1 cellular context compared by ENCODE assay signal in the genomic region with DNA sequence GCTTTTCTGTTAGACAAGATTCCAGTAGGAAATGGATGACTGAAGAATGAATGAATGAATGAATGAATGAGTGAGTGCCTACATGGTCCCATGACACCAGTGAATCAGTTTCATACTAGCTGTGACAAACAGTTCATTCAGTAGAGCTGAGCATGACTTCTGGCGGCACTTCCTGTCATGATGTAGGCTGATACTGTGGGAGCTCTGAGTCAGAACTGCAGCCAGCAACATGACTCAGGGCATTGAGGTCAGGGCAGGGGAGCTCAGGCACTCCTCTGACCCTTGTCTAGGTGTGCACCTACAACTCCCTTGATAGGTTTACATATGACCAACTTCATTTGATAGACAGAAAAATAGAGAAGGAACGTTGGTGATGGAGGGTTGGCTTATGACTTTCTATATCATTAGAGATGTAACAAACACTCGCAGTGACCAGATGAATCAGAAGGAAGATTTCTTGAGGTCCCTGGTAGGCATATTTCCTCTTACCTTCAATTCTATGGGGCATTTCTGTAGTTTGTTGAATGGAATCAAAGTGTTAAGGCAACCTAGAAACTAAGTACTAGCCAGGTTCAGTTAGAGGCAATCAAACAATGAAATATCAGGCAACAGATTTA.
TF ChIP-seq lines count a peak whose summit lies in the region.

No MANE protein-coding gene starts in this region.

TF ChIP-seq in HepG2, 621 proteins besides CTCF, POLR2A, EP300 and RAD21 (continued from another document and continues in another):
- TF ChIP-seq EZH2 (conservative IDR thresholded peaks at IDR 0.05; ENCODE audit: low read depth, low read length) (no peak), NFKB2 (CRISPR knock-in tag; IDR thresholded peaks at IDR 0.05; ENCODE audit: borderline replicate concordance) (no peak), ZNF230 (CRISPR knock-in tag; IDR thresholded peaks at IDR 0.05) (no peak), SKIL (CRISPR knock-in tag; IDR thresholded peaks at IDR 0.05; ENCODE audit: borderline replicate concordance) (no peak), ZSCAN20 (CRISPR knock-in tag; IDR thresholded peaks at IDR 0.05; ENCODE audit: borderline replicate concordance) (no peak), NR3C1 (CRISPR knock-in tag; IDR thresholded peaks at IDR 0.05) (no peak), ZNF766 (CRISPR knock-in tag; IDR thresholded peaks at IDR 0.05; ENCODE audit: borderline replicate concordance) (no peak), MTA1 (CRISPR knock-in tag; IDR thresholded peaks at IDR 0.05; ENCODE audit: borderline replicate concordance) (no peak), ZFX (CRISPR knock-in tag; IDR thresholded peaks at IDR 0.05; ENCODE audit: low read depth) (no peak), ZUFSP (CRISPR knock-in tag; IDR thresholded peaks at IDR 0.05; ENCODE audit: borderline replicate concordance) (no peak), ZNF652 (CRISPR knock-in tag; IDR thresholded peaks at IDR 0.05; ENCODE audit: borderline replicate concordance, low read depth) (peak; percentile 51; the same call in 1 of the 2 replicates), NBN (conservative IDR thresholded peaks at IDR 0.05) (no peak), AHDC1 (CRISPR knock-in tag; IDR thresholded peaks at IDR 0.05; ENCODE audit: borderline replicate concordance) (peak; percentile 45; the same call in 1 of the 2 replicates), IRF9 (CRISPR knock-in tag; IDR thresholded peaks at IDR 0.05; ENCODE audit: borderline replicate concordance) (no peak; the same call in 1 of the 2 replicates), ZFP82 (CRISPR knock-in tag; IDR thresholded peaks at IDR 0.05; ENCODE audit: borderline replicate concordance) (no peak), CBX2 (IDR thresholded peaks at IDR 0.05; ENCODE audit: low read depth, low read length) (no peak), CBX2 (CRISPR knock-in tag; IDR thresholded peaks at IDR 0.05; ENCODE audit: low read depth) (no peak), ZNF556 (CRISPR knock-in tag; IDR thresholded peaks at IDR 0.05; ENCODE audit: borderline replicate concordance) (no peak)
- TF ChIP-seq, protein P1, sequence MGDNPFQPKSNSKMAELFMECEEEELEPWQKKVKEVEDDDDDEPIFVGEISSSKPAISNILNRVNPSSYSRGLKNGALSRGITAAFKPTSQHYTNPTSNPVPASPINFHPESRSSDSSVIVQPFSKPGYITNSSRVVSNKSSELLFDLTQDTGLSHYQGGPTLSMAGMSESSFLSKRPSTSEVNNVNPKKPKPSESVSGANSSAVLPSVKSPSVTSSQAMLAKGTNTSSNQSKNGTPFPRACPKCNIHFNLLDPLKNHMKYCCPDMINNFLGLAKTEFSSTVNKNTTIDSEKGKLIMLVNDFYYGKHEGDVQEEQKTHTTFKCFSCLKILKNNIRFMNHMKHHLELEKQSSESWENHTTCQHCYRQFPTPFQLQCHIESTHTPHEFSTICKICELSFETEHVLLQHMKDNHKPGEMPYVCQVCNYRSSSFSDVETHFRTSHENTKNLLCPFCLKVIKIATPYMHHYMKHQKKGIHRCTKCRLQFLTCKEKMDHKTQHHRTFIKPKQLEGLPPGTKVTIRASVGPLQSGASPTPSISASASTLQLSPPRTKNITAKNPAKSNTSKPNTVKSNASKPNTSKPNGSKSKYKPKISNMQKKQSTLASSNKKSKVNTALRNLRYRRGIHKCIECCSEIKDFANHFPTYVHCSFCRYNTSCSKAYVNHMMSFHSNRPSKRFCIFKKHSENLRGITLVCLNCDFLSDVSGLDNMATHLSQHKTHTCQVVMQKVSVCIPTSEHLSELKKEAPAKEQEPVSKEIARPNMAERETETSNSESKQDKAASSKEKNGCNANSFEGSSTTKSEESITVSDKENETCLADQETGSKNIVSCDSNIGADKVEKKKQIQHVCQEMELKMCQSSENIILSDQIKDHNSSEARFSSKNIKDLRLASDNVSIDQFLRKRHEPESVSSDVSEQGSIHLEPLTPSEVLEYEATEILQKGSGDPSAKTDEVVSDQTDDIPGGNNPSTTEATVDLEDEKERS (CRISPR knock-in tag; IDR thresholded peaks at IDR 0.05): no peak
- TF ChIP-seq, protein P2, sequence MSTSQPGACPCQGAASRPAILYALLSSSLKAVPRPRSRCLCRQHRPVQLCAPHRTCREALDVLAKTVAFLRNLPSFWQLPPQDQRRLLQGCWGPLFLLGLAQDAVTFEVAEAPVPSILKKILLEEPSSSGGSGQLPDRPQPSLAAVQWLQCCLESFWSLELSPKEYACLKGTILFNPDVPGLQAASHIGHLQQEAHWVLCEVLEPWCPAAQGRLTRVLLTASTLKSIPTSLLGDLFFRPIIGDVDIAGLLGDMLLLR (CRISPR knock-in tag; IDR thresholded peaks at IDR 0.05): no peak
- TF ChIP-seq, protein P3, sequence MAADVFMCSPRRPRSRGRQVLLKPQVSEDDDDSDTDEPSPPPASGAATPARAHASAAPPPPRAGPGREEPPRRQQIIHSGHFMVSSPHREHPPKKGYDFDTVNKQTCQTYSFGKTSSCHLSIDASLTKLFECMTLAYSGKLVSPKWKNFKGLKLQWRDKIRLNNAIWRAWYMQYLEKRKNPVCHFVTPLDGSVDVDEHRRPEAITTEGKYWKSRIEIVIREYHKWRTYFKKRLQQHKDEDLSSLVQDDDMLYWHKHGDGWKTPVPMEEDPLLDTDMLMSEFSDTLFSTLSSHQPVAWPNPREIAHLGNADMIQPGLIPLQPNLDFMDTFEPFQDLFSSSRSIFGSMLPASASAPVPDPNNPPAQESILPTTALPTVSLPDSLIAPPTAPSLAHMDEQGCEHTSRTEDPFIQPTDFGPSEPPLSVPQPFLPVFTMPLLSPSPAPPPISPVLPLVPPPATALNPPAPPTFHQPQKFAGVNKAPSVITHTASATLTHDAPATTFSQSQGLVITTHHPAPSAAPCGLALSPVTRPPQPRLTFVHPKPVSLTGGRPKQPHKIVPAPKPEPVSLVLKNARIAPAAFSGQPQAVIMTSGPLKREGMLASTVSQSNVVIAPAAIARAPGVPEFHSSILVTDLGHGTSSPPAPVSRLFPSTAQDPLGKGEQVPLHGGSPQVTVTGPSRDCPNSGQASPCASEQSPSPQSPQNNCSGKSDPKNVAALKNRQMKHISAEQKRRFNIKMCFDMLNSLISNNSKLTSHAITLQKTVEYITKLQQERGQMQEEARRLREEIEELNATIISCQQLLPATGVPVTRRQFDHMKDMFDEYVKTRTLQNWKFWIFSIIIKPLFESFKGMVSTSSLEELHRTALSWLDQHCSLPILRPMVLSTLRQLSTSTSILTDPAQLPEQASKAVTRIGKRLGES (CRISPR knock-in tag; IDR thresholded peaks at IDR 0.05; ENCODE audit: borderline replicate concordance): no peak
- TF ChIP-seq, protein P4, sequence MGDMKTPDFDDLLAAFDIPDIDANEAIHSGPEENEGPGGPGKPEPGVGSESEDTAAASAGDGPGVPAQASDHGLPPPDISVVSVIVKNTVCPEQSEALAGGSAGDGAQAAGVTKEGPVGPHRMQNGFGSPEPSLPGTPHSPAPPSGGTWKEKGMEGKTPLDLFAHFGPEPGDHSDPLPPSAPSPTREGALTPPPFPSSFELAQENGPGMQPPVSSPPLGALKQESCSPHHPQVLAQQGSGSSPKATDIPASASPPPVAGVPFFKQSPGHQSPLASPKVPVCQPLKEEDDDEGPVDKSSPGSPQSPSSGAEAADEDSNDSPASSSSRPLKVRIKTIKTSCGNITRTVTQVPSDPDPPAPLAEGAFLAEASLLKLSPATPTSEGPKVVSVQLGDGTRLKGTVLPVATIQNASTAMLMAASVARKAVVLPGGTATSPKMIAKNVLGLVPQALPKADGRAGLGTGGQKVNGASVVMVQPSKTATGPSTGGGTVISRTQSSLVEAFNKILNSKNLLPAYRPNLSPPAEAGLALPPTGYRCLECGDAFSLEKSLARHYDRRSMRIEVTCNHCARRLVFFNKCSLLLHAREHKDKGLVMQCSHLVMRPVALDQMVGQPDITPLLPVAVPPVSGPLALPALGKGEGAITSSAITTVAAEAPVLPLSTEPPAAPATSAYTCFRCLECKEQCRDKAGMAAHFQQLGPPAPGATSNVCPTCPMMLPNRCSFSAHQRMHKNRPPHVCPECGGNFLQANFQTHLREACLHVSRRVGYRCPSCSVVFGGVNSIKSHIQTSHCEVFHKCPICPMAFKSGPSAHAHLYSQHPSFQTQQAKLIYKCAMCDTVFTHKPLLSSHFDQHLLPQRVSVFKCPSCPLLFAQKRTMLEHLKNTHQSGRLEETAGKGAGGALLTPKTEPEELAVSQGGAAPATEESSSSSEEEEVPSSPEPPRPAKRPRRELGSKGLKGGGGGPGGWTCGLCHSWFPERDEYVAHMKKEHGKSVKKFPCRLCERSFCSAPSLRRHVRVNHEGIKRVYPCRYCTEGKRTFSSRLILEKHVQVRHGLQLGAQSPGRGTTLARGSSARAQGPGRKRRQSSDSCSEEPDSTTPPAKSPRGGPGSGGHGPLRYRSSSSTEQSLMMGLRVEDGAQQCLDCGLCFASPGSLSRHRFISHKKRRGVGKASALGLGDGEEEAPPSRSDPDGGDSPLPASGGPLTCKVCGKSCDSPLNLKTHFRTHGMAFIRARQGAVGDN (CRISPR knock-in tag; IDR thresholded peaks at IDR 0.05): no peak; the same call in 1 of the 2 replicates
